ENCODE assay signal across 1 cellular context in genomic region chr1:161045749-161046573, GRCh38.
TF ChIP-seq lines count a peak whose summit lies in the region.

USF1 (minus strand) TSS chr1:161045977; CDS start chr1:161043275, 2,702 bp downstream.

TF ChIP-seq in K562, 482 proteins besides CTCF, POLR2A, EP300 and RAD21 (continued from another document):
- TF ChIP-seq E2F6 (IDR thresholded peaks at IDR 0.05; ENCODE audit: borderline replicate concordance in 1 of 2, extremely low read depth in 1 of 2, insufficient read depth in 1 of 2, insufficient read length in 1 of 2, low read depth in 1 of 2, low read length in 1 of 2, poor library complexity in 1 of 2, severe bottlenecking in 1 of 2) (peak in 1 of 2 experiments; percentile 16), VEZF1 (CRISPR knock-in tag; IDR thresholded peaks at IDR 0.05) (peak; percentile 54), ZNF518B (CRISPR knock-in tag; IDR thresholded peaks at IDR 0.05) (no peak), CBFA2T2 (conservative IDR thresholded peaks at IDR 0.05) (no peak), ZKSCAN3 (CRISPR knock-in tag; IDR thresholded peaks at IDR 0.05) (no peak), HNRNPH1 (optimal IDR thresholded peaks at IDR 0.05; ENCODE audit: low read depth, low read length) (no peak), ARID3B (CRISPR knock-in tag; IDR thresholded peaks at IDR 0.05; ENCODE audit: borderline replicate concordance) (no peak), ZNF696 (CRISPR knock-in tag; conservative IDR thresholded peaks at IDR 0.05) (no peak), MTA1 (IDR thresholded peaks at IDR 0.05; ENCODE audit: borderline replicate concordance) (no peak), ESRRB (CRISPR knock-in tag; IDR thresholded peaks at IDR 0.05; ENCODE audit: borderline replicate concordance) (no peak), MEF2A (IDR thresholded peaks at IDR 0.05; ENCODE audit: control insufficient read depth, low read depth, low read length) (no peak), RBM25 (IDR thresholded peaks at IDR 0.05; ENCODE audit: low read depth, low read length, severe bottlenecking) (no peak), WHSC1 (IDR thresholded peaks at IDR 0.05; ENCODE audit: low read length) (no peak), ILF3 (IDR thresholded peaks at IDR 0.05; ENCODE audit: borderline replicate concordance) (no peak), ZNF324 (CRISPR knock-in tag; IDR thresholded peaks at IDR 0.05) (no peak), STAG1 (CRISPR knock-in tag; IDR thresholded peaks at IDR 0.05; ENCODE audit: borderline replicate concordance) (no peak), SOX6 (IDR thresholded peaks at IDR 0.05) (0 out of 2 replicates have a peak, but pooled peaks have one; percentile 32), ZSCAN32 (CRISPR knock-in tag; IDR thresholded peaks at IDR 0.05) (no peak), ZNF583 (CRISPR knock-in tag; IDR thresholded peaks at IDR 0.05) (no peak), HNRNPLL (IDR thresholded peaks at IDR 0.05; ENCODE audit: low read depth, low read length, poor library complexity, severe bottlenecking) (no peak), RBBP5 (IDR thresholded peaks at IDR 0.05; ENCODE audit: borderline replicate concordance, insufficient read depth, low read length, poor library complexity, severe bottlenecking) (no peak), CAMTA2 (CRISPR knock-in tag; conservative IDR thresholded peaks at IDR 0.05) (no peak), ZNF347 (CRISPR knock-in tag; IDR thresholded peaks at IDR 0.05; ENCODE audit: low read depth) (no peak), ZNF445 (CRISPR knock-in tag; IDR thresholded peaks at IDR 0.05; ENCODE audit: low read depth) (peak; percentile 71; the same call in 1 of the 2 replicates), TFAM (CRISPR knock-in tag; conservative IDR thresholded peaks at IDR 0.05) (no peak), THRA (IDR thresholded peaks at IDR 0.05) (no peak), REST (CRISPR knock-in tag; IDR thresholded peaks at IDR 0.05; ENCODE audit: low read depth) (no peak), ZNF444 (CRISPR knock-in tag; IDR thresholded peaks at IDR 0.05) (no peak), ZNF224 (CRISPR knock-in tag; IDR thresholded peaks at IDR 0.05) (0 out of 2 replicates have a peak, but pooled peaks have one; percentile 36), TSC22D4 (tag; IDR thresholded peaks at IDR 0.05) (no peak), E4F1 (CRISPR knock-in tag; IDR thresholded peaks at IDR 0.05; ENCODE audit: borderline replicate concordance) (no peak), MNT (conservative IDR thresholded peaks at IDR 0.05) (no peak; a peak in 2 of 4 replicates), AFF1 (IDR thresholded peaks at IDR 0.05; ENCODE audit: low read depth in 1 of 2, partially characterized antibody in 2 of 2) (no peak), PREB (CRISPR knock-in tag; IDR thresholded peaks at IDR 0.05) (no peak), MAX (CRISPR knock-in tag; IDR thresholded peaks at IDR 0.05) (no peak; the same call in 1 of the 2 replicates)
